24 cellular contexts compared by ENCODE assay signal in genomic region chr1:36705629-36706028, GRCh38.
A peak's percentile ranks its signal among the peaks of the same experiment; 100 is the strongest.
DNase-seq lines count a peak whose midpoint lies in the region; ATAC-seq, FAIRE-seq and TF ChIP-seq lines count a peak whose summit lies in the region.
"Had no signal": no experiment of that assay in that cellular context is flagged by ENCODE, and none has a peak within 500 bp of the region (broad histone marks: within the 10 kb centered on the region; RNA-seq: fewer than 3 reads in every experiment).

No MANE protein-coding gene starts in this region.

- H3K79me2 ChIP-seq in HepG2 (ENCODE audit: insufficient read depth, low read length) = no peaks in the 10 kb centered on the region
- H3K79me2 ChIP-seq in hepatocyte = no peaks in the 10 kb centered on the region
- H3K79me2 ChIP-seq: parathyroid adenoma had no signal

- ATAC-seq in HepG2 (peak; percentile 65), right lobe of liver (no peak), T-helper 17 cell (no peak)
- ATAC-seq: activated naive CD4-positive, alpha-beta T cell treated with anti-CD3 and anti-CD28 coated beads, Interleukin-2, amount 50 U/mL, for 72 hours; activated T-cell treated with anti-CD3 and anti-CD28 coated beads, Interleukin-2, amount 50 U/mL, for 72 hours had no signal

- TF ChIP-seq CTCF in HepG2 (CRISPR knock-in tag; IDR thresholded peaks at IDR 0.05) (0 out of 2 replicates have a peak, but pooled peaks have one; percentile 17), right lobe of liver (IDR thresholded peaks at IDR 0.05) (no peak), ovary (IDR thresholded peaks at IDR 0.05) (no peak), hepatocyte (IDR thresholded peaks at IDR 0.05; ENCODE audit: poor library complexity) (no peak)

- H3K4me1 ChIP-seq in HepG2 (ENCODE audit: insufficient read depth, low read length) (no peaks in the 10 kb centered on the region), right lobe of liver (no peaks in the 10 kb centered on the region), ovary (ENCODE audit: insufficient read depth) (no peaks in the 10 kb centered on the region), hepatocyte (ENCODE audit: insufficient read depth) (no peaks in the 10 kb centered on the region)
- H3K4me1 ChIP-seq: parathyroid adenoma had no signal

- H3K27ac Mint-ChIP-seq in T-helper 17 cell = no peak overlapping the region
- H3K27ac Mint-ChIP-seq: activated B cell treated with CpG ODN at 0.5 μM for 24 hours; activated naive CD4-positive, alpha-beta T cell treated with anti-CD3 and anti-CD28 coated beads, Interleukin-2, amount 50 U/mL, for 72 hours; activated T-cell treated with anti-CD3 and anti-CD28 coated beads, Interleukin-2, amount 50 U/mL, for 72 hours; CD4-positive, alpha-beta T cell; stimulated activated naive CD8-positive, alpha-beta T cell treated with anti-CD3 and anti-CD28 coated beads, Interleukin-15, Interleukin-2, amounts not matched to agents 100 ng/mL and 50 ng/mL, for 24 hours; T-helper 1 cell treated with Interleukin-12 subunit alpha and Interleukin-12 subunit beta and Interleukin-4 antibody, amounts not matched to agents 30 μg/mL and 1 μg/mL, for 36 hours had no signal

- BruUV-seq in HepG2 (replicated peaks; lab: Mats Ljungman, UMichigan) = no TSS peak

- FAIRE-seq in HepG2 (lab: Jason Lieb, UNC) = no peak
- FAIRE-seq: keratinocyte had no signal

- TF ChIP-seq POLR2A in HepG2 (IDR thresholded peaks at IDR 0.05; ENCODE audit: insufficient read depth in 1 of 2, low read depth in 2 of 2, low read length in 2 of 2) = no peak
- no peak for TF ChIP-seq POLR2A in right lobe of liver (IDR thresholded peaks at IDR 0.05)
- no peak for TF ChIP-seq POLR2A in ovary (IDR thresholded peaks at IDR 0.05)

- no peak overlapping the region for H3K27ac ChIP-seq in HepG2 (ENCODE audit: extremely low read length, insufficient read depth, low read length)
- no peak overlapping the region for H3K27ac ChIP-seq in right lobe of liver
- no peak overlapping the region for H3K27ac ChIP-seq in ovary
- H3K27ac ChIP-seq in hepatocyte = no peak overlapping the region
- H3K27ac ChIP-seq: parathyroid adenoma, upper lobe of left lung had no signal

- H3K4me3 ChIP-seq in HepG2 (replicated peaks in 1 of 3; ENCODE audit: insufficient read depth in 1 of 3, low read depth in 2 of 3, low read length in 3 of 3) (no peak overlapping the region), right lobe of liver (no peak overlapping the region), ovary (no peak overlapping the region), hepatocyte (no peak overlapping the region)
- H3K4me3 ChIP-seq: upper lobe of left lung had no signal

- no peaks in the 10 kb centered on the region for H3K9me2 ChIP-seq in hepatocyte (replicated peaks; ENCODE audit: insufficient read depth)

- H3K9me3 ChIP-seq in HepG2 (ENCODE audit: low read length) (no peaks in the 10 kb centered on the region), right lobe of liver (no peaks in the 10 kb centered on the region), T-helper 17 cell (ENCODE audit: control insufficient read depth, low read length, poor library complexity, severe bottlenecking) (no peaks in the 10 kb centered on the region), ovary (no peaks in the 10 kb centered on the region), hepatocyte (ENCODE audit: low read depth) (no peaks in the 10 kb centered on the region)
- H3K9me3 ChIP-seq: upper lobe of left lung had no signal

- H2AFZ ChIP-seq in HepG2 (ENCODE audit: low read length) (no peak overlapping the region), hepatocyte (no peak overlapping the region)
- H2AFZ ChIP-seq: parathyroid adenoma had no signal

- peaks cover 6% of the 10 kb centered on the region for H3K4me1 Mint-ChIP-seq in T-helper 17 cell

- H3K27me3 ChIP-seq in HepG2 (ENCODE audit: control insufficient read depth in 1 of 2, insufficient read depth in 2 of 2, low read length in 2 of 2) (peaks cover 3 to 26% of the 10 kb centered on the region in 2 experiments; a peak in 4 of 5 replicates), right lobe of liver (no peaks in the 10 kb centered on the region), ovary (no peaks in the 10 kb centered on the region), hepatocyte (peaks cover 38% of the 10 kb centered on the region)
- H3K27me3 ChIP-seq: upper lobe of left lung had no signal

- peaks cover 86% of the 10 kb centered on the region for H3K27me3 Mint-ChIP-seq in T-helper 17 cell

- TF ChIP-seq EP300 in HepG2 (IDR thresholded peaks at IDR 0.05; ENCODE audit: low read depth in 2 of 2, low read length in 2 of 2) (no peak), HepG2 (CRISPR knock-in tag; IDR thresholded peaks at IDR 0.05; ENCODE audit: borderline replicate concordance) (no peak), ovary (IDR thresholded peaks at IDR 0.05) (no peak)

- POLR2A ChIA-PET in HepG2 (lab: Yijun Ruan, JAX) = no interaction called here

- WGBS in HepG2 (ENCODE audit: low lambda C conversion rate) = 0% methylated on average over 2 of the region's 4 CpGs
- no CpG with 5 or more reads among the region's 4 CpGs for WGBS in right lobe of liver (ENCODE audit: insufficient coverage, low coverage, low lambda C conversion rate, missing lambda C conversion rate)
- WGBS in ovary, 3 donors = 49 to 72% (median 60%) methylated on average over 4 of the region's 4 CpGs
- WGBS in hepatocyte (ENCODE audit: low lambda C conversion rate, missing lambda C conversion rate) = 64% methylated on average over 4 of the region's 4 CpGs

- CTCF ChIA-PET in HepG2 (lab: Yijun Ruan, JAX; ENCODE audit: low intra/inter-chr PET ratio, low total read pairs) = no interaction called here

- no peaks in the 10 kb centered on the region for H4K20me1 ChIP-seq in HepG2 (ENCODE audit: insufficient read depth, low read length)
- H4K20me1 ChIP-seq in hepatocyte (ENCODE audit: insufficient read depth, poor library complexity, severe bottlenecking) = no peaks in the 10 kb centered on the region

- H3K9ac ChIP-seq in HepG2 (ENCODE audit: insufficient read depth, low read depth, low read length) = no peak overlapping the region
- H3K9ac ChIP-seq: parathyroid adenoma had no signal

- intact Hi-C loops in HepG2 (cut with micrococcal nuclease; ENCODE audit: unreplicated experiment) = loop anchor here (5.0 kb wide), 1 partner anchor 617 kb away; no protein-coding TSS in a partner anchor
- intact Hi-C loops in right lobe of liver (cut with DNase I) = loop anchor here (10.0 kb wide), 1 partner anchor 729 kb away; no protein-coding TSS in a partner anchor
- intact Hi-C loops in ovary (cut with DNase I) = no loop called here

- H3K36me3 ChIP-seq in HepG2 (replicated peaks in 1 of 2; ENCODE audit: control insufficient read depth in 1 of 2, insufficient read depth in 2 of 2, low read length in 2 of 2) = no peaks in the 10 kb centered on the region
- H3K36me3 ChIP-seq in right lobe of liver = no peaks in the 10 kb centered on the region
- H3K36me3 ChIP-seq in ovary = no peaks in the 10 kb centered on the region
- H3K36me3 ChIP-seq in hepatocyte (replicated peaks; ENCODE audit: insufficient read depth, low read depth) = no peaks in the 10 kb centered on the region
- H3K36me3 ChIP-seq: upper lobe of left lung had no signal

- H3K4me3 Mint-ChIP-seq in T-helper 17 cell = peak overlapping the region; percentile 36
- H3K4me3 Mint-ChIP-seq: activated B cell treated with CpG ODN at 0.5 μM for 24 hours; activated T-cell treated with anti-CD3 and anti-CD28 coated beads, Interleukin-2, amount 50 U/mL, for 72 hours; CD4-positive, alpha-beta T cell; stimulated activated naive CD8-positive, alpha-beta T cell treated with anti-CD3 and anti-CD28 coated beads, Interleukin-15, Interleukin-2, amounts not matched to agents 100 ng/mL and 50 ng/mL, for 24 hours; T-helper 1 cell treated with Interleukin-12 subunit alpha and Interleukin-12 subunit beta and Interleukin-4 antibody, amounts not matched to agents 30 μg/mL and 1 μg/mL, for 36 hours had no signal

- no peaks in the 10 kb centered on the region for H3K36me3 Mint-ChIP-seq in T-helper 17 cell (ENCODE audit: low read depth)
- H3K36me3 Mint-ChIP-seq: activated naive CD4-positive, alpha-beta T cell treated with anti-CD3 and anti-CD28 coated beads, Interleukin-2, amount 50 U/mL, for 72 hours; naive B cell had no signal

- TF ChIP-seq RAD21 in HepG2 (CRISPR knock-in tag; IDR thresholded peaks at IDR 0.05) = no peak

- no peak for DNase-seq in HepG2 (ENCODE audit: low spot score)
- DNase-seq in right lobe of liver = no peak
- peak; percentile 71 for DNase-seq in NCI-H1694 treated with DMSO at 0.1 percent for 48 hours (lab: John Stamatoyannopoulos, UW)
- no peak for DNase-seq in T-helper 17 cell
- no peak for DNase-seq in ovary
- no peak for DNase-seq in ACHN
- no peak for DNase-seq in hepatocyte (ENCODE audit: low spot score)
- no peak for DNase-seq in NCI-H1930 (lab: John Stamatoyannopoulos, UW)
- DNase-seq: activated B cell treated with CpG ODN at 0.5 μM for 24 hours; activated CD8-positive, alpha-beta memory T cell treated with anti-CD3 and anti-CD28 coated beads for 24 hours; activated T-cell treated with anti-CD3 and anti-CD28 coated beads, Interleukin-2, amount 50 U/mL, for 72 hours; CD4-positive, alpha-beta T cell; EL; mammary epithelial cell; naive B cell; NCI-H187; NK-92 treated with Interleukin-12 subunit alpha and Interleukin-12 subunit beta, amount 100 ng/mL, for 24 hours; stimulated activated CD4-positive, alpha-beta T cell treated with anti-CD3 and anti-CD28 coated beads, Interleukin-2, amount 100 ng/mL, for 24 hours had no signal

- H3K4me2 ChIP-seq in HepG2 (ENCODE audit: low read depth, low read length) (no peak overlapping the region), hepatocyte (no peak overlapping the region)

- in situ Hi-C loops in HepG2 (cut with HindIII; ENCODE audit: extremely low pct_ligation_motif_present, low pct_unique_long_range_greater_than_20kb) = loop anchor here (25.0 kb wide), 2 partner anchors 332 to 732 kb away; partner anchors contain the start of gene GRIK3
- in situ Hi-C loops in ACHN (cut with HindIII; ENCODE audit: low pct_ligation_motif_present, low pct_unique_long_range_greater_than_20kb, low sequenced_read_pairs) = no loop called here

TF ChIP-seq in HepG2, 621 proteins besides CTCF, POLR2A, EP300 and RAD21:
- TF ChIP-seq STAG1 (CRISPR knock-in tag; IDR thresholded peaks at IDR 0.05) (peak; percentile 52), GLI4 (CRISPR knock-in tag; IDR thresholded peaks at IDR 0.05; ENCODE audit: borderline replicate concordance) (no peak), ZNF121 (CRISPR knock-in tag; IDR thresholded peaks at IDR 0.05) (no peak)

Comparison
In these comparisons a context has a peak if more than half of its experiments do, and no peak if none do; other contexts are left out.
1. intact Hi-C loops: an anchor here in HepG2 (5.0 kb wide) and right lobe of liver (10.0 kb wide); none called in ovary.